In the genomic region with DNA sequence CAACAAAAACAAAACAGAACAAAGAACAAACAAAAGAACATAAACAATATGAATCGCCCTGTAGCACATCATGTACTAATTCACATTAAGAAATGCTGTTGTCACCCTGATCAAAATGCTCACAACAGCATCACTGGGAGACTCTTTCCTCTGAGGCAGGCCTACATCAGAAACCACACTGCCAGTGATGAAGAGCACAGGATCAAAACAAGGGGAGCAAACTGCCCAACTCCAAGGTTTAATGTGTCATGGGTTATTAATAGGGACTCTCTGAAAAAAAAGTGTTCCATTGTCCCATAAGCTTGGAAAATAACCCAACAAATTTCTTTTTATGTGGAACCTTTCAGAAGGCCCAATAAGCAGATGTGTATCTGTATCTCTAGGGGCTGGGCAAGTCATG, we compare ENCODE assay signal across 1 cellular context.
TF ChIP-seq lines count a peak whose summit lies in the region.

No MANE protein-coding gene starts in this region.

TF ChIP-seq in K562, 482 proteins besides CTCF, POLR2A, EP300 and RAD21:
- TF ChIP-seq, protein P1, sequence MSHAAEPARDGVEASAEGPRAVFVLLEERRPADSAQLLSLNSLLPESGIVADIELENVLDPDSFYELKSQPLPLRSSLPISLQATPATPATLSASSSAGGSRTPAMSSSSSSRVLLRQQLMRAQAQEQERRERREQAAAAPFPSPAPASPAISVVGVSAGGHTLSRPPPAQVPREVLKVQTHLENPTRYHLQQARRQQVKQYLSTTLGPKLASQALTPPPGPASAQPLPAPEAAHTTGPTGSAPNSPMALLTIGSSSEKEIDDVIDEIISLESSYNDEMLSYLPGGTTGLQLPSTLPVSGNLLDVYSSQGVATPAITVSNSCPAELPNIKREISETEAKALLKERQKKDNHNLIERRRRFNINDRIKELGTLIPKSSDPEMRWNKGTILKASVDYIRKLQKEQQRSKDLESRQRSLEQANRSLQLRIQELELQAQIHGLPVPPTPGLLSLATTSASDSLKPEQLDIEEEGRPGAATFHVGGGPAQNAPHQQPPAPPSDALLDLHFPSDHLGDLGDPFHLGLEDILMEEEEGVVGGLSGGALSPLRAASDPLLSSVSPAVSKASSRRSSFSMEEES (CRISPR knock-in tag; IDR thresholded peaks at IDR 0.05) = peak; percentile 55; the same call in 1 of the 2 replicates
- no peak for TF ChIP-seq ZNF316 (IDR thresholded peaks at IDR 0.05)
